ENCODE assay signal across 20 cellular contexts in genomic region chr3:112004187-112004586, GRCh38. TPM values are rescaled to one million over a fixed set of nuclear protein-coding genes. Genes with fewer than 3 reads are reported as not detected.
"Had no signal": no experiment of that assay in that cellular context is flagged by ENCODE, and none has a peak within 500 bp of the region (broad histone marks: within the 10 kb centered on the region; RNA-seq: fewer than 3 reads in every experiment).

No MANE protein-coding gene starts in this region.

- H3K36me3 Mint-ChIP-seq: natural killer cell treated with Interleukin-12 subunit alpha and Interleukin-12 subunit beta and Interleukin-15 and Interleukin-18, amount 100 ng/mL, for 72 hours had no signal

- H3K27ac ChIP-seq: adrenal gland, esophagus squamous epithelium, stomach, thoracic aorta had no signal

- H3K27me3 ChIP-seq: adrenal gland had no signal

- H3K4me3 ChIP-seq: adrenal gland, esophagus squamous epithelium, mucosa of descending colon, stomach, thoracic aorta had no signal

- H3K36me3 ChIP-seq: adrenal gland, esophagus squamous epithelium, stomach, thoracic aorta had no signal

- DNase-seq: activated CD8-positive, alpha-beta memory T cell treated with anti-CD3 and anti-CD28 coated beads, Interleukin-2, amount 50 U/mL, for 4 hours; activated effector memory CD4-positive, alpha-beta T cell treated with Interleukin-2 at 50 U/mL for 16 hours; adrenal gland; esophagus squamous epithelium; foreskin fibroblast; head of caudate nucleus; mucosa of descending colon; SHP77 treated with DMSO at 0.1 percent for 48 hours; stimulated activated CD4-positive, alpha-beta T cell treated with anti-CD3 and anti-CD28 coated beads, Interleukin-12 subunit alpha, Interleukin-12 subunit beta, amount 100 ng/mL, for 4 hours; stimulated activated CD4-positive, alpha-beta T cell treated with anti-CD3 and anti-CD28 coated beads, Interleukin-2, amount 100 ng/mL, for 48 hours; stimulated activated CD8-positive, alpha-beta memory T cell treated with anti-CD3 and anti-CD28 coated beads, Interleukin-4, amount 100 ng/mL, for 48 hours; stomach had no signal

- H3K4me3 Mint-ChIP-seq: central memory CD8-positive, alpha-beta T cell; dendritic cell treated with granulocyte-macrophage colony-stimulating factor and Interleukin-4, amounts not matched to agents 40 ng/mL and 50 ng/mL, for 4 days; natural killer cell treated with Interleukin-12 subunit alpha and Interleukin-12 subunit beta and Interleukin-15 and Interleukin-18, amount 100 ng/mL, for 72 hours; T-helper 1 cell treated with Interleukin-12 subunit alpha and Interleukin-12 subunit beta and Interleukin-4 antibody, amounts not matched to agents 30 μg/mL and 1 μg/mL, for 36 hours had no signal

- H3K9me3 Mint-ChIP-seq: central memory CD8-positive, alpha-beta T cell; dendritic cell treated with granulocyte-macrophage colony-stimulating factor and Interleukin-4, amounts not matched to agents 40 ng/mL and 50 ng/mL, for 4 days; natural killer cell treated with Interleukin-12 subunit alpha and Interleukin-12 subunit beta and Interleukin-15 and Interleukin-18, amount 100 ng/mL, for 72 hours; T-helper 1 cell treated with Interleukin-12 subunit alpha and Interleukin-12 subunit beta and Interleukin-4 antibody, amounts not matched to agents 30 μg/mL and 1 μg/mL, for 36 hours had no signal

- ATAC-seq: mucosa of descending colon; natural killer cell treated with Interleukin-12 subunit alpha and Interleukin-12 subunit beta and Interleukin-15 and Interleukin-18, amount 100 ng/mL, for 72 hours had no signal

- H3K27me3 Mint-ChIP-seq: central memory CD8-positive, alpha-beta T cell had no signal

- H3K27ac Mint-ChIP-seq: dendritic cell treated with granulocyte-macrophage colony-stimulating factor and Interleukin-4, amounts not matched to agents 40 ng/mL and 50 ng/mL, for 4 days; T-helper 1 cell treated with Interleukin-12 subunit alpha and Interleukin-12 subunit beta and Interleukin-4 antibody, amounts not matched to agents 30 μg/mL and 1 μg/mL, for 36 hours had no signal

- H3K9me3 ChIP-seq: adrenal gland, esophagus squamous epithelium, mucosa of descending colon, stomach, thoracic aorta had no signal

RNA-seq across cellular contexts. Expression of gene TAGLN3, which starts 5.5 kb away (rescaled TPM):
- total RNA-seq: esophagus squamous epithelium, left lobe of liver, osteoblast, thoracic aorta, ureter had no signal

RNA-seq across cellular contexts. Expression of gene TMPRSS7, which starts 30.3 kb away (rescaled TPM):
- total RNA-seq: adrenal gland; esophagus squamous epithelium; left lobe of liver; natural killer cell treated with Interleukin-12 subunit alpha and Interleukin-12 subunit beta and Interleukin-15 and Interleukin-18, amount 100 ng/mL, for 72 hours; osteoblast; thoracic aorta had no signal
- polyA plus RNA-seq: adrenal gland had no signal
